20 cellular contexts compared by ENCODE assay signal in the genomic region with DNA sequence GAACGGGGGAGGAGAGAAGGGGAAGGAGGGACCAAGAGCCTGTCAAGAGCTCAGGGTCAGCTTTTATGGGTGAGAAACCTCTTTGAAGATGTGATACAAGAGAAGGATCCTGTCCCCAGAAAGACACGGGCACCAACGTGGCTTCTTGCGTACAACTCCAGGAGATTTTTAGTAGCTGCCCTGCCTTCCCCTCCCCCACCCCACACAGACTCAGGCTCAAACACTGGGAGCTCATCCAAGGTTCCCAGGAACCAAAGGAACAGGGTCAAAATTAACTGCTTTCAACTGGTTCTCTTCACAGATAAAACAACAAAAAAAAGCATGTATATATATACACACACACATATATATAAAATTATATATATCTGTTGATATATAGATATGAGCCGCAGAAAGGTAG. TPM values are rescaled to one million over a fixed set of nuclear protein-coding genes. Genes with fewer than 3 reads are reported as not detected.
A peak's percentile ranks its signal among the peaks of the same experiment; 100 is the strongest.
DNase-seq lines count a peak whose midpoint lies in the region; ATAC-seq, FAIRE-seq and TF ChIP-seq lines count a peak whose summit lies in the region.
"Had no signal": no experiment of that assay in that cellular context is flagged by ENCODE, and none has a peak within 500 bp of the region (broad histone marks: within the 10 kb centered on the region; RNA-seq: fewer than 3 reads in every experiment).

No MANE protein-coding gene starts in this region.

- H3K9me3 ChIP-seq in Karpas-422 (ENCODE audit: low read length), result no peaks in the 10 kb centered on the region
- no peaks in the 10 kb centered on the region for H3K9me3 ChIP-seq in endothelial cell of umbilical vein (replicated peaks; ENCODE audit: control insufficient read depth, insufficient read depth, low read length)
- H3K9me3 ChIP-seq in ovary, result no peaks in the 10 kb centered on the region

- POLR2A ChIA-PET in endothelial cell of umbilical vein (lab: Charles Lee), result no interaction called here

- BruUV-seq in endothelial cell of umbilical vein (replicated peaks; lab: Mats Ljungman, UMichigan), result no TSS peak

- peaks cover 25% of the 10 kb centered on the region for H3K4me1 Mint-ChIP-seq in activated T-cell treated with anti-CD3 and anti-CD28 coated beads, Interleukin-2, amount 50 U/mL, for 24 hours (ENCODE audit: low read depth)
- peaks cover 20% of the 10 kb centered on the region for H3K4me1 Mint-ChIP-seq in activated T-cell treated with anti-CD3 and anti-CD28 coated beads, Interleukin-2, amount 50 U/mL, for 72 hours (ENCODE audit: low read depth)

- H3K4me1 ChIP-seq in Karpas-422 (ENCODE audit: low read length) (peaks cover 18% of the 10 kb centered on the region), endothelial cell of umbilical vein (ENCODE audit: control insufficient read depth, extremely low read depth, insufficient read depth, low read length) (no peaks in the 10 kb centered on the region), ovary (ENCODE audit: insufficient read depth) (peaks cover 3% of the 10 kb centered on the region)

- peak; percentile 33 for FAIRE-seq in endothelial cell of umbilical vein (lab: Jason Lieb, UNC)
- FAIRE-seq: A204.1, H54 had no signal

- TF ChIP-seq EP300 in ovary (IDR thresholded peaks at IDR 0.05), result no peak

- H4K20me1 ChIP-seq in Karpas-422 (ENCODE audit: insufficient read depth, low read depth, low read length) (no peaks in the 10 kb centered on the region), endothelial cell of umbilical vein (replicated peaks; ENCODE audit: control insufficient read depth, extremely low read depth, insufficient read depth, low read length) (no peaks in the 10 kb centered on the region)

- H3K9me3 Mint-ChIP-seq in activated T-cell treated with anti-CD3 and anti-CD28 coated beads, Interleukin-2, amount 50 U/mL, for 24 hours, result no peaks in the 10 kb centered on the region
- H3K9me3 Mint-ChIP-seq in activated T-cell treated with anti-CD3 and anti-CD28 coated beads, Interleukin-2, amount 50 U/mL, for 72 hours, result no peaks in the 10 kb centered on the region
- H3K9me3 Mint-ChIP-seq: CD4-positive, alpha-beta T cell had no signal

- H3K27ac ChIP-seq in Karpas-422 (ENCODE audit: low read length) (no peak overlapping the region; the same call in 1 of the 2 replicates), endothelial cell of umbilical vein (ENCODE audit: insufficient read depth, low read depth, low read length) (no peak overlapping the region), ovary (no peak overlapping the region)
- H3K27ac ChIP-seq: KMS-11, PC-9 had no signal

- no peak overlapping the region for H3K4me3 Mint-ChIP-seq in activated T-cell treated with anti-CD3 and anti-CD28 coated beads, Interleukin-2, amount 50 U/mL, for 24 hours
- no peak overlapping the region for H3K4me3 Mint-ChIP-seq in activated T-cell treated with anti-CD3 and anti-CD28 coated beads, Interleukin-2, amount 50 U/mL, for 72 hours
- H3K4me3 Mint-ChIP-seq: CD4-positive, alpha-beta T cell had no signal

- dilution Hi-C loops in endothelial cell of umbilical vein (cut with MboI; ENCODE audit: extremely low pct_ligation_motif_present, low sequenced_read_pairs), result no loop called here

- H3K36me3 ChIP-seq in Karpas-422 (ENCODE audit: insufficient read depth, low read length), result peaks cover 4% of the 10 kb centered on the region; the same call in 1 of the 2 replicates
- H3K36me3 ChIP-seq in endothelial cell of umbilical vein (ENCODE audit: control insufficient read depth in 2 of 2, extremely low read depth in 1 of 2, insufficient read depth in 2 of 2, low read length in 2 of 2), result peaks cover 4 to 13% of the 10 kb centered on the region in 2 experiments
- no peaks in the 10 kb centered on the region for H3K36me3 ChIP-seq in ovary

- H3K4me2 ChIP-seq in Karpas-422 (ENCODE audit: low read depth, low read length, poor library complexity, severe bottlenecking), result peak overlapping the region; percentile 5
- no peak overlapping the region for H3K4me2 ChIP-seq in endothelial cell of umbilical vein (ENCODE audit: insufficient read depth, low read length)
- H3K4me2 ChIP-seq: KMS-11, PC-9 had no signal

- H3K27ac Mint-ChIP-seq in activated T-cell treated with anti-CD3 and anti-CD28 coated beads, Interleukin-2, amount 50 U/mL, for 24 hours, result peak overlapping the region; percentile 47
- no peak overlapping the region for H3K27ac Mint-ChIP-seq in activated T-cell treated with anti-CD3 and anti-CD28 coated beads, Interleukin-2, amount 50 U/mL, for 72 hours

- H3K27me3 ChIP-seq in Karpas-422 (ENCODE audit: low read length) (no peaks in the 10 kb centered on the region), endothelial cell of umbilical vein (ENCODE audit: control insufficient read depth in 2 of 2, insufficient read depth in 2 of 2, low read length in 2 of 2) (no peaks in the 10 kb centered on the region), ovary (no peaks in the 10 kb centered on the region)

- no peaks in the 10 kb centered on the region for H3K9me2 ChIP-seq in Karpas-422 (replicated peaks; ENCODE audit: insufficient read depth, low read length)

- intact Hi-C loops in endothelial cell of umbilical vein (cut with micrococcal nuclease), result no loop called here
- intact Hi-C loops in ovary (cut with DNase I), result no loop called here

- H2AFZ ChIP-seq in Karpas-422 (ENCODE audit: low read length) (no peak overlapping the region), endothelial cell of umbilical vein (ENCODE audit: low read depth, low read length) (no peak overlapping the region)
- H2AFZ ChIP-seq: PC-9 had no signal

- no peak overlapping the region for H3K4me3 ChIP-seq in Karpas-422 (ENCODE audit: low read length)
- H3K4me3 ChIP-seq in endothelial cell of umbilical vein (replicated peaks in 1 of 3; ENCODE audit: insufficient read depth in 1 of 3, low read depth in 1 of 3, low read length in 3 of 3), result no peak overlapping the region
- no peak overlapping the region for H3K4me3 ChIP-seq in ovary
- H3K4me3 ChIP-seq: PC-9 had no signal

- CTCF ChIA-PET in endothelial cell of umbilical vein (lab: Charles Lee), result interaction anchor here (0.9 to 1.7 kb wide), 5 partner anchors 13 to 182 kb away, joined by 3 to 5 read pairs (median 3); no protein-coding TSS in a partner anchor

- WGBS in ovary, 3 donors, result 37 to 48% (median 41%) methylated on average over 5 of the region's 5 CpGs

- H3K27me3 Mint-ChIP-seq in activated T-cell treated with anti-CD3 and anti-CD28 coated beads, Interleukin-2, amount 50 U/mL, for 24 hours, result no peaks in the 10 kb centered on the region
- no peaks in the 10 kb centered on the region for H3K27me3 Mint-ChIP-seq in activated T-cell treated with anti-CD3 and anti-CD28 coated beads, Interleukin-2, amount 50 U/mL, for 72 hours (ENCODE audit: low read depth)
- H3K27me3 Mint-ChIP-seq: CD4-positive, alpha-beta T cell had no signal

- ATAC-seq in activated T-cell treated with anti-CD3 and anti-CD28 coated beads, Interleukin-2, amount 50 U/mL, for 72 hours (replicated peaks in 1 of 2), result no peak

- H3K79me2 ChIP-seq in Karpas-422 (ENCODE audit: low read length), result no peaks in the 10 kb centered on the region
- no peaks in the 10 kb centered on the region for H3K79me2 ChIP-seq in endothelial cell of umbilical vein (ENCODE audit: control insufficient read depth, insufficient read depth, low read length)

- peaks cover 74% of the 10 kb centered on the region for H3K36me3 Mint-ChIP-seq in activated T-cell treated with anti-CD3 and anti-CD28 coated beads, Interleukin-2, amount 50 U/mL, for 24 hours (ENCODE audit: low read depth)
- peaks cover 3 to 4% of the 10 kb centered on the region in 2 donors for H3K36me3 Mint-ChIP-seq in activated T-cell treated with anti-CD3 and anti-CD28 coated beads, Interleukin-2, amount 50 U/mL, for 72 hours (ENCODE audit: insufficient read depth in 2 of 2)

- H3K9ac ChIP-seq in Karpas-422 (ENCODE audit: low read length) (no peak overlapping the region), endothelial cell of umbilical vein (replicated peaks; ENCODE audit: extremely low read depth, insufficient read depth, low read length) (no peak overlapping the region)
- H3K9ac ChIP-seq: KMS-11 had no signal

- no peaks in the 10 kb centered on the region for H3K9me1 ChIP-seq in endothelial cell of umbilical vein (replicated peaks; ENCODE audit: control insufficient read depth, extremely low read depth, insufficient read depth, low read length)

- TF ChIP-seq POLR2A in endothelial cell of umbilical vein (IDR thresholded peaks at IDR 0.05; ENCODE audit: low read depth, low read length), result no peak
- no peak for TF ChIP-seq POLR2A in ovary (IDR thresholded peaks at IDR 0.05)

- no peak for DNase-seq in activated T-cell treated with anti-CD3 and anti-CD28 coated beads, Interleukin-2, amount 50 U/mL, for 24 hours
- no peak for DNase-seq in activated T-cell treated with anti-CD3 and anti-CD28 coated beads, Interleukin-2, amount 50 U/mL, for 72 hours
- DNase-seq in Karpas-422 (no peak), endothelial cell of umbilical vein (ENCODE audit: low read depth, low spot score) (no peak), ovary (peak in 4 of 5 donors; percentile 44 to 70 (median 60)), NCI-H2029 treated with DMSO at 0.1 percent for 48 hours (lab: John Stamatoyannopoulos, UW) (no peak)
- DNase-seq in activated CD8-positive, alpha-beta memory T cell treated with anti-CD3 and anti-CD28 coated beads, Interleukin-2, amount 50 U/mL, for 48 hours, result no peak
- no peak for DNase-seq in stimulated activated CD4-positive, alpha-beta T cell treated with anti-CD3 and anti-CD28 coated beads, Interleukin-12 subunit alpha, Interleukin-12 subunit beta, amount 100 ng/mL, for 4 hours
- DNase-seq: Calu3; CD4-positive, alpha-beta T cell; DMS79; GDM1; MM.1S; NCI-H1105; NCI-H1694 treated with DMSO at 0.1 percent for 48 hours; NCI-H748 treated with DMSO at 0.1 percent for 48 hours; PC-9 had no signal

- no peak for TF ChIP-seq CTCF in endothelial cell of umbilical vein (IDR thresholded peaks at IDR 0.05; ENCODE audit: extremely low read depth in 1 of 2, insufficient read depth in 1 of 2, low read depth in 1 of 2, low read length in 2 of 2)
- no peak for TF ChIP-seq CTCF in ovary (IDR thresholded peaks at IDR 0.05)

TF ChIP-seq in endothelial cell of umbilical vein, 7 proteins besides CTCF, POLR2A, EP300 and RAD21 (continues in another document):
- TF ChIP-seq MYC (IDR thresholded peaks at IDR 0.05; ENCODE audit: low read depth, low read length), result no peak
- TF ChIP-seq JUN (IDR thresholded peaks at IDR 0.05; ENCODE audit: borderline replicate concordance, insufficient read depth, insufficient read length, low read depth), result no peak

RNA-seq across cellular contexts. Expression of gene APPL2, which starts 34.6 kb away (rescaled TPM):
- 10 to 100 TPM; 18.9 to 19.7 TPM for total RNA-seq in activated T-cell treated with anti-CD3 and anti-CD28 coated beads, Interleukin-2, amount 50 U/mL, for 72 hours
- 20.4 and 44.1 TPM in 2 replicates for total RNA-seq in Karpas-422 (2014; rRNA removed; shearing (Covaris generic); ENCODE audit: low replicate concordance)
- total RNA-seq in endothelial cell of umbilical vein (21.4 and 31.8 TPM in 2 replicates), ovary (10 to 100 TPM; 28.6 to 45.2 (median 36.2) TPM)
- polyA plus RNA-seq in endothelial cell of umbilical vein (8.1 and 9.2 TPM in 2 replicates), ovary (10 to 100 TPM; 27.4 to 66.2 TPM)
- 11.0 and 11.6 TPM in 2 replicates for polyA plus RNA-seq in endothelial cell of umbilical vein (2011; cell fraction: cytosol; rRNA removed)
- 52.5 and 58.8 TPM in 2 replicates for polyA plus RNA-seq in endothelial cell of umbilical vein (2011; cell fraction: nucleus; rRNA removed)
- polyA plus RNA-seq in endothelial cell of umbilical vein (2012), result 21.9 and 23.1 TPM in 2 replicates
- 30.0 and 38.2 TPM in 2 replicates for polyA minus RNA-seq in endothelial cell of umbilical vein
- polyA minus RNA-seq in endothelial cell of umbilical vein (2011; cell fraction: cytosol; rRNA and poly(A)+ RNA removed), result 7.4 TPM
- 59.7 and 67.9 TPM in 2 replicates for polyA minus RNA-seq in endothelial cell of umbilical vein (2011; cell fraction: nucleus; rRNA and poly(A)+ RNA removed)

Comparison
In these comparisons a context has a peak if more than half of its experiments do, and no peak if none do; other contexts are left out.
1. DNase-seq: peak in ovary (4 of 5); none in activated T-cell treated with anti-CD3 and anti-CD28 coated beads, Interleukin-2, amount 50 U/mL, for 24 hours (single experiment), activated T-cell treated with anti-CD3 and anti-CD28 coated beads, Interleukin-2, amount 50 U/mL, for 72 hours (0 of 2), Karpas-422 (single experiment), endothelial cell of umbilical vein (single experiment), activated CD8-positive, alpha-beta memory T cell treated with anti-CD3 and anti-CD28 coated beads, Interleukin-2, amount 50 U/mL, for 48 hours (single experiment), stimulated activated CD4-positive, alpha-beta T cell treated with anti-CD3 and anti-CD28 coated beads, Interleukin-12 subunit alpha, Interleukin-12 subunit beta, amount 100 ng/mL, for 4 hours (single experiment) and NCI-H2029 treated with DMSO at 0.1 percent for 48 hours (single experiment).